1 cellular context compared by ENCODE assay signal in the genomic region with DNA sequence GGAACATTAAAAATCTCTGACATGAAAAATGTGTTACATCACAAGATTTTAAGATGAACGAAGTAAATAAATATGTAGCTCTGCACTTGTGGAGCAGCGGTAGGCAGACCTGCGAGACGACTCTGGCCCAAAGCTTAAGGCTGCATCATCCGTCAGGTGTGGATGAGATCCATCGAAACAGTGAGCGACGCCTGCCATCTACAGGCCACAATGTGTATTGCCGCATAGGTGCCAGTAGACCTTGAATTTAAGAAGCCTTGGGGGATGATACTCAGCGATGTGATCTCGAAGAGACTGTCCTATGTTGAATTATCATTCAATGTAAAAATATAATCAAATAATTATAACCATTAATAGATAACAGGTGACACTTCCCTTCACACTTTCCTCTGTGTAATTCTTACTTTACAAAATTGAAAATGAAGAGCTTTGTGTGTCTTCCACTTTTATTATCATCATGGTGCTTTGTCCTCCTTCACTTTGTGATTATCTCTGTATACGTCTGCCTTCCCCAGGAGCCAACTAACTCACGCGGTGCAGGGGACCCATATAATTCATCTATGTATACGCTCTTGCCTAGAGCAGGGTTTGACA.
TF ChIP-seq lines count a peak whose summit lies in the region.

No MANE protein-coding gene starts in this region.

TF ChIP-seq in HepG2, 621 proteins besides CTCF, POLR2A, EP300 and RAD21 (continued from another document and continues in another):
- TF ChIP-seq, protein P1, sequence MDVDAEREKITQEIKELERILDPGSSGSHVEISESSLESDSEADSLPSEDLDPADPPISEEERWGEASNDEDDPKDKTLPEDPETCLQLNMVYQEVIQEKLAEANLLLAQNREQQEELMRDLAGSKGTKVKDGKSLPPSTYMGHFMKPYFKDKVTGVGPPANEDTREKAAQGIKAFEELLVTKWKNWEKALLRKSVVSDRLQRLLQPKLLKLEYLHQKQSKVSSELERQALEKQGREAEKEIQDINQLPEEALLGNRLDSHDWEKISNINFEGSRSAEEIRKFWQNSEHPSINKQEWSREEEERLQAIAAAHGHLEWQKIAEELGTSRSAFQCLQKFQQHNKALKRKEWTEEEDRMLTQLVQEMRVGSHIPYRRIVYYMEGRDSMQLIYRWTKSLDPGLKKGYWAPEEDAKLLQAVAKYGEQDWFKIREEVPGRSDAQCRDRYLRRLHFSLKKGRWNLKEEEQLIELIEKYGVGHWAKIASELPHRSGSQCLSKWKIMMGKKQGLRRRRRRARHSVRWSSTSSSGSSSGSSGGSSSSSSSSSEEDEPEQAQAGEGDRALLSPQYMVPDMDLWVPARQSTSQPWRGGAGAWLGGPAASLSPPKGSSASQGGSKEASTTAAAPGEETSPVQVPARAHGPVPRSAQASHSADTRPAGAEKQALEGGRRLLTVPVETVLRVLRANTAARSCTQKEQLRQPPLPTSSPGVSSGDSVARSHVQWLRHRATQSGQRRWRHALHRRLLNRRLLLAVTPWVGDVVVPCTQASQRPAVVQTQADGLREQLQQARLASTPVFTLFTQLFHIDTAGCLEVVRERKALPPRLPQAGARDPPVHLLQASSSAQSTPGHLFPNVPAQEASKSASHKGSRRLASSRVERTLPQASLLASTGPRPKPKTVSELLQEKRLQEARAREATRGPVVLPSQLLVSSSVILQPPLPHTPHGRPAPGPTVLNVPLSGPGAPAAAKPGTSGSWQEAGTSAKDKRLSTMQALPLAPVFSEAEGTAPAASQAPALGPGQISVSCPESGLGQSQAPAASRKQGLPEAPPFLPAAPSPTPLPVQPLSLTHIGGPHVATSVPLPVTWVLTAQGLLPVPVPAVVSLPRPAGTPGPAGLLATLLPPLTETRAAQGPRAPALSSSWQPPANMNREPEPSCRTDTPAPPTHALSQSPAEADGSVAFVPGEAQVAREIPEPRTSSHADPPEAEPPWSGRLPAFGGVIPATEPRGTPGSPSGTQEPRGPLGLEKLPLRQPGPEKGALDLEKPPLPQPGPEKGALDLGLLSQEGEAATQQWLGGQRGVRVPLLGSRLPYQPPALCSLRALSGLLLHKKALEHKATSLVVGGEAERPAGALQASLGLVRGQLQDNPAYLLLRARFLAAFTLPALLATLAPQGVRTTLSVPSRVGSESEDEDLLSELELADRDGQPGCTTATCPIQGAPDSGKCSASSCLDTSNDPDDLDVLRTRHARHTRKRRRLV (CRISPR knock-in tag; IDR thresholded peaks at IDR 0.05) = no peak
- TF ChIP-seq, protein P2, sequence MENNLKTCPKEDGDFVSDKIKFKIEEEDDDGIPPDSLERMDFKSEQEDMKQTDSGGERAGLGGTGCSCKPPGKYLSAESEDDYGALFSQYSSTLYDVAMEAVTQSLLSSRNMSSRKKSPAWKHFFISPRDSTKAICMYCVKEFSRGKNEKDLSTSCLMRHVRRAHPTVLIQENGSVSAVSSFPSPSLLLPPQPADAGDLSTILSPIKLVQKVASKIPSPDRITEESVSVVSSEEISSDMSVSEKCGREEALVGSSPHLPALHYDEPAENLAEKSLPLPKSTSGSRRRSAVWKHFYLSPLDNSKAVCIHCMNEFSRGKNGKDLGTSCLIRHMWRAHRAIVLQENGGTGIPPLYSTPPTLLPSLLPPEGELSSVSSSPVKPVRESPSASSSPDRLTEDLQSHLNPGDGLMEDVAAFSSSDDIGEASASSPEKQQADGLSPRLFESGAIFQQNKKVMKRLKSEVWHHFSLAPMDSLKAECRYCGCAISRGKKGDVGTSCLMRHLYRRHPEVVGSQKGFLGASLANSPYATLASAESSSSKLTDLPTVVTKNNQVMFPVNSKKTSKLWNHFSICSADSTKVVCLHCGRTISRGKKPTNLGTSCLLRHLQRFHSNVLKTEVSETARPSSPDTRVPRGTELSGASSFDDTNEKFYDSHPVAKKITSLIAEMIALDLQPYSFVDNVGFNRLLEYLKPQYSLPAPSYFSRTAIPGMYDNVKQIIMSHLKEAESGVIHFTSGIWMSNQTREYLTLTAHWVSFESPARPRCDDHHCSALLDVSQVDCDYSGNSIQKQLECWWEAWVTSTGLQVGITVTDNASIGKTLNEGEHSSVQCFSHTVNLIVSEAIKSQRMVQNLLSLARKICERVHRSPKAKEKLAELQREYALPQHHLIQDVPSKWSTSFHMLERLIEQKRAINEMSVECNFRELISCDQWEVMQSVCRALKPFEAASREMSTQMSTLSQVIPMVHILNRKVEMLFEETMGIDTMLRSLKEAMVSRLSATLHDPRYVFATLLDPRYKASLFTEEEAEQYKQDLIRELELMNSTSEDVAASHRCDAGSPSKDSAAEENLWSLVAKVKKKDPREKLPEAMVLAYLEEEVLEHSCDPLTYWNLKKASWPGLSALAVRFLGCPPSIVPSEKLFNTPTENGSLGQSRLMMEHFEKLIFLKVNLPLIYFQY (CRISPR knock-in tag; IDR thresholded peaks at IDR 0.05; ENCODE audit: borderline replicate concordance) = no peak
- no peak for TF ChIP-seq ZNF44 (CRISPR knock-in tag; IDR thresholded peaks at IDR 0.05)
- no peak for TF ChIP-seq HOXA5 (CRISPR knock-in tag; IDR thresholded peaks at IDR 0.05)
- no peak for TF ChIP-seq KDM4B (CRISPR knock-in tag; IDR thresholded peaks at IDR 0.05)
- TF ChIP-seq, protein P3, sequence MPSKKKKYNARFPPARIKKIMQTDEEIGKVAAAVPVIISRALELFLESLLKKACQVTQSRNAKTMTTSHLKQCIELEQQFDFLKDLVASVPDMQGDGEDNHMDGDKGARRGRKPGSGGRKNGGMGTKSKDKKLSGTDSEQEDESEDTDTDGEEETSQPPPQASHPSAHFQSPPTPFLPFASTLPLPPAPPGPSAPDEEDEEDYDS (CRISPR knock-in tag; IDR thresholded peaks at IDR 0.05) = no peak
- TF ChIP-seq STAG1 (CRISPR knock-in tag; IDR thresholded peaks at IDR 0.05) = peak; percentile 99
- TF ChIP-seq REPIN1 (CRISPR knock-in tag; IDR thresholded peaks at IDR 0.05; ENCODE audit: borderline replicate concordance, low read depth) = peak; percentile 34; the same call in 1 of the 2 replicates
- TF ChIP-seq RBM39 (IDR thresholded peaks at IDR 0.05; ENCODE audit: low read depth, low read length, poor library complexity, severe bottlenecking) = no peak
- no peak for TF ChIP-seq MAZ (IDR thresholded peaks at IDR 0.05; ENCODE audit: borderline replicate concordance, low read depth, low read length)
- TF ChIP-seq MAZ (CRISPR knock-in tag; IDR thresholded peaks at IDR 0.05; ENCODE audit: low read depth) = no peak
- TF ChIP-seq KLF12 (CRISPR knock-in tag; IDR thresholded peaks at IDR 0.05; ENCODE audit: borderline replicate concordance) = no peak
- TF ChIP-seq ZNF570 (CRISPR knock-in tag; IDR thresholded peaks at IDR 0.05; ENCODE audit: borderline replicate concordance) = no peak
- TF ChIP-seq JARID2 (CRISPR knock-in tag; IDR thresholded peaks at IDR 0.05; ENCODE audit: insufficient replicate concordance) = no peak
- no peak for TF ChIP-seq ZNF839 (CRISPR knock-in tag; IDR thresholded peaks at IDR 0.05; ENCODE audit: borderline replicate concordance)
- TF ChIP-seq, protein P4, sequence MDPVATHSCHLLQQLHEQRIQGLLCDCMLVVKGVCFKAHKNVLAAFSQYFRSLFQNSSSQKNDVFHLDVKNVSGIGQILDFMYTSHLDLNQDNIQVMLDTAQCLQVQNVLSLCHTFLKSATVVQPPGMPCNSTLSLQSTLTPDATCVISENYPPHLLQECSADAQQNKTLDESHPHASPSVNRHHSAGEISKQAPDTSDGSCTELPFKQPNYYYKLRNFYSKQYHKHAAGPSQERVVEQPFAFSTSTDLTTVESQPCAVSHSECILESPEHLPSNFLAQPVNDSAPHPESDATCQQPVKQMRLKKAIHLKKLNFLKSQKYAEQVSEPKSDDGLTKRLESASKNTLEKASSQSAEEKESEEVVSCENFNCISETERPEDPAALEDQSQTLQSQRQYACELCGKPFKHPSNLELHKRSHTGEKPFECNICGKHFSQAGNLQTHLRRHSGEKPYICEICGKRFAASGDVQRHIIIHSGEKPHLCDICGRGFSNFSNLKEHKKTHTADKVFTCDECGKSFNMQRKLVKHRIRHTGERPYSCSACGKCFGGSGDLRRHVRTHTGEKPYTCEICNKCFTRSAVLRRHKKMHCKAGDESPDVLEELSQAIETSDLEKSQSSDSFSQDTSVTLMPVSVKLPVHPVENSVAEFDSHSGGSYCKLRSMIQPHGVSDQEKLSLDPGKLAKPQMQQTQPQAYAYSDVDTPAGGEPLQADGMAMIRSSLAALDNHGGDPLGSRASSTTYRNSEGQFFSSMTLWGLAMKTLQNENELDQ (CRISPR knock-in tag; IDR thresholded peaks at IDR 0.05; ENCODE audit: borderline replicate concordance) = no peak
- TF ChIP-seq ZNF180 (CRISPR knock-in tag; IDR thresholded peaks at IDR 0.05; ENCODE audit: borderline replicate concordance, low read depth) = no peak
- TF ChIP-seq SALL1 (CRISPR knock-in tag; IDR thresholded peaks at IDR 0.05) = peak; percentile 55; the same call in 1 of the 2 replicates
- TF ChIP-seq, protein P5, sequence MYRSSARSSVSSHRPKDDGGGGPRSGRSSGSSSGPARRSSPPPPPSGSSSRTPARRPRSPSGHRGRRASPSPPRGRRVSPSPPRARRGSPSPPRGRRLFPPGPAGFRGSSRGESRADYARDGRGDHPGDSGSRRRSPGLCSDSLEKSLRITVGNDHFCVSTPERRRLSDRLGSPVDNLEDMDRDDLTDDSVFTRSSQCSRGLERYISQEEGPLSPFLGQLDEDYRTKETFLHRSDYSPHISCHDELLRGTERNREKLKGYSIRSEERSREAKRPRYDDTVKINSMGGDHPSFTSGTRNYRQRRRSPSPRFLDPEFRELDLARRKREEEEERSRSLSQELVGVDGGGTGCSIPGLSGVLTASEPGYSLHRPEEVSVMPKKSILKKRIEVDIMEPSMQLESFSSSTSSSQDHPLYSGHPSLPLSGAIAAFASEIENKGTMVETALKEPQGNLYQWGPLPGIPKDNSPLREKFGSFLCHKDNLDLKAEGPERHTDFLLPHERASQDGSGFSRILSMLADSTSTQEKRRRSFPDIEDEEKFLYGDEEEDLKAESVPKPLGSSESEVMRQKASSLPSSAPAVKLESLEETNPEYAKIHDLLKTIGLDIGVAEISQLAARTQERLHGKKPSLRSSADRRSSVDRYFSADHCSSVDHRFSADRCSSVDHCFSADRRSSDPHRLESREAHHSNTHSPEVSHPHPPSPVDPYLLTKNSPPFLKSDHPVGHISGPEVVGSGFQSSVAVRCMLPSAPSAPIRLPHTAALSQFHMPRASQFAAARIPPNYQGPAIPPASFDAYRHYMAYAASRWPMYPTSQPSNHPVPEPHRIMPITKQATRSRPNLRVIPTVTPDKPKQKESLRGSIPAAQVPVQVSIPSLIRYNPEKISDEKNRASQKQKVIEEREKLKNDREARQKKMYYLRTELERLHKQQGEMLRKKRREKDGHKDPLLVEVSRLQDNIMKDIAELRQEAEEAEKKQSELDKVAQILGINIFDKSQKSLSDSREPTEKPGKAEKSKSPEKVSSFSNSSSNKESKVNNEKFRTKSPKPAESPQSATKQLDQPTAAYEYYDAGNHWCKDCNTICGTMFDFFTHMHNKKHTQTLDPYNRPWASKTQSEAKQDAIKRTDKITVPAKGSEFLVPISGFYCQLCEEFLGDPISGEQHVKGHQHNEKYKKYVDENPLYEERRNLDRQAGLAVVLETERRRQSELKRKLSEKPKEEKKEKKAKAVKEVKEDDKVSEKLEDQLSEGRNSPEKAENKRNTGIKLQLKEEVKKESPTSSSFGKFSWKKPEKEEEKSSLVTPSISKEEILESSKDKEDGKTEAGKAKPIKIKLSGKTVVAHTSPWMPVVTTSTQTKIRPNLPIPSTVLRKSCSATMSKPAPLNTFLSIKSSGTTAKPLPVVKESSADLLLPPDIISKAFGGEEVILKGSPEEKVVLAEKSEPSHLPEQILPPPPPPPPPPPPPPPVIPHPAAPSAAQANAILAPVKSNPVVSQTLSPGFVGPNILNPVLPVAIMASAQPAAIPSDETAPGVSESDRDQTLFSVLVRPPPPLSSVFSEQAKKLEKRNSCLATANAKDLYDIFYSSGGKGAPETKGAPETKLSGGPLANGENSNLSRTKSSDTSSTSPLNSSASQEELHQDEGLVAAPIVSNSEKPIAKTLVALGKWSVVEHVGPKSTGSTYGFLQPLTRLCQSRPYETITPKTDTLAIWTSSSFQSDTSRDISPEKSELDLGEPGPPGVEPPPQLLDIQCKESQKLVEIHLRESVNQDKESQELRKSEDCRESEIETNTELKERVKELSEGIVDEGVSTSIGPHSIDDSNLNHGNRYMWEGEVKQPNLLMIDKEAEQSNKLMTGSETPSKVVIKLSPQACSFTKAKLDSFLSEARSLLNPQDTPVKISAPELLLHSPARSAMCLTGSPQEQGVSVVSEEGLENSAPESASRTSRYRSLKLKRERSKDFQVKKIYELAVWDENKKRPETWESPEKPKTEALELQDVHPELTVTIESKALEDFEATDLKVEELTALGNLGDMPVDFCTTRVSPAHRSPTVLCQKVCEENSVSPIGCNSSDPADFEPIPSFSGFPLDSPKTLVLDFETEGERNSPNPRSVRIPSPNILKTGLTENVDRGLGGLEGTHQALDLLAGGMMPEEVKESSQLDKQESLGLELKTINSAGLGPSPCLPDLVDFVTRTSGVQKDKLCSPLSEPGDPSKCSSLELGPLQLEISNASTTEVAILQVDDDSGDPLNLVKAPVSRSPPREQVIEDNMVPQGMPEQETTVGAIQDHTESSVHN (CRISPR knock-in tag; IDR thresholded peaks at IDR 0.05) = no peak
- TF ChIP-seq, protein P6, sequence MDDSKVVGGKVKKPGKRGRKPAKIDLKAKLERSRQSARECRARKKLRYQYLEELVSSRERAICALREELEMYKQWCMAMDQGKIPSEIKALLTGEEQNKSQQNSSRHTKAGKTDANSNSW (CRISPR knock-in tag; IDR thresholded peaks at IDR 0.05; ENCODE audit: borderline replicate concordance) = no peak
- no peak for TF ChIP-seq ZNF468 (CRISPR knock-in tag; IDR thresholded peaks at IDR 0.05)
- TF ChIP-seq CC2D1A (CRISPR knock-in tag; IDR thresholded peaks at IDR 0.05) = no peak
- TF ChIP-seq CHCHD3 (CRISPR knock-in tag; IDR thresholded peaks at IDR 0.05) = no peak
- TF ChIP-seq NCOR1 (IDR thresholded peaks at IDR 0.05; ENCODE audit: borderline replicate concordance, low read length) = no peak
- no peak for TF ChIP-seq ZNF772 (CRISPR knock-in tag; IDR thresholded peaks at IDR 0.05)
- TF ChIP-seq ZNF253 (CRISPR knock-in tag; IDR thresholded peaks at IDR 0.05; ENCODE audit: borderline replicate concordance) = no peak
- TF ChIP-seq ZNF430 (CRISPR knock-in tag; IDR thresholded peaks at IDR 0.05) = no peak
- TF ChIP-seq RELA (CRISPR knock-in tag; IDR thresholded peaks at IDR 0.05) = no peak
- no peak for TF ChIP-seq CBX2 (IDR thresholded peaks at IDR 0.05; ENCODE audit: low read depth, low read length)
- TF ChIP-seq CBX2 (CRISPR knock-in tag; IDR thresholded peaks at IDR 0.05; ENCODE audit: low read depth) = no peak
- no peak for TF ChIP-seq PAWR (CRISPR knock-in tag; IDR thresholded peaks at IDR 0.05; ENCODE audit: borderline replicate concordance)
- TF ChIP-seq ZNF749 (CRISPR knock-in tag; IDR thresholded peaks at IDR 0.05; ENCODE audit: borderline replicate concordance) = no peak
- TF ChIP-seq ZFAT (CRISPR knock-in tag; conservative IDR thresholded peaks at IDR 0.05) = no peak
- no peak for TF ChIP-seq ADNP (CRISPR knock-in tag; IDR thresholded peaks at IDR 0.05)
- TF ChIP-seq HNRNPH1 (optimal IDR thresholded peaks at IDR 0.05; ENCODE audit: low read depth, low read length) = no peak
- no peak for TF ChIP-seq ZNF260 (CRISPR knock-in tag; IDR thresholded peaks at IDR 0.05; ENCODE audit: borderline replicate concordance, low read depth)
- TF ChIP-seq, protein P7, sequence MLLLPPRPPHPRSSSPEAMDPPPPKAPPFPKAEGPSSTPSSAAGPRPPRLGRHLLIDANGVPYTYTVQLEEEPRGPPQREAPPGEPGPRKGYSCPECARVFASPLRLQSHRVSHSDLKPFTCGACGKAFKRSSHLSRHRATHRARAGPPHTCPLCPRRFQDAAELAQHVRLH (CRISPR knock-in tag; IDR thresholded peaks at IDR 0.05; ENCODE audit: borderline replicate concordance, low read depth) = 0 out of 2 replicates have a peak, but pooled peaks have one; percentile 34
